Comparison of ENCODE assay signal across 1 cellular context in genomic region chr11:61963282-61964057, GRCh38.
TF ChIP-seq lines count a peak whose summit lies in the region.

No MANE protein-coding gene starts in this region.

TF ChIP-seq in HepG2, 621 proteins besides CTCF, POLR2A, EP300 and RAD21 (continued from another document):
- TF ChIP-seq, protein P1, sequence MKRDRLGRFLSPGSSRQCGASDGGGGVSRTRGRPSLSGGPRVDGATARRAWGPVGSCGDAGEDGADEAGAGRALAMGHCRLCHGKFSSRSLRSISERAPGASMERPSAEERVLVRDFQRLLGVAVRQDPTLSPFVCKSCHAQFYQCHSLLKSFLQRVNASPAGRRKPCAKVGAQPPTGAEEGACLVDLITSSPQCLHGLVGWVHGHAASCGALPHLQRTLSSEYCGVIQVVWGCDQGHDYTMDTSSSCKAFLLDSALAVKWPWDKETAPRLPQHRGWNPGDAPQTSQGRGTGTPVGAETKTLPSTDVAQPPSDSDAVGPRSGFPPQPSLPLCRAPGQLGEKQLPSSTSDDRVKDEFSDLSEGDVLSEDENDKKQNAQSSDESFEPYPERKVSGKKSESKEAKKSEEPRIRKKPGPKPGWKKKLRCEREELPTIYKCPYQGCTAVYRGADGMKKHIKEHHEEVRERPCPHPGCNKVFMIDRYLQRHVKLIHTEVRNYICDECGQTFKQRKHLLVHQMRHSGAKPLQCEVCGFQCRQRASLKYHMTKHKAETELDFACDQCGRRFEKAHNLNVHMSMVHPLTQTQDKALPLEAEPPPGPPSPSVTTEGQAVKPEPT (CRISPR knock-in tag; IDR thresholded peaks at IDR 0.05; ENCODE audit: low read depth), result no peak
- TF ChIP-seq ZNF605 (CRISPR knock-in tag; IDR thresholded peaks at IDR 0.05) (no peak; the same call in 1 of the 2 replicates), PAF1 (CRISPR knock-in tag; IDR thresholded peaks at IDR 0.05) (peak; percentile 26; the same call in 1 of the 2 replicates), AKAP8 (CRISPR knock-in tag; IDR thresholded peaks at IDR 0.05) (no peak), ZNF335 (CRISPR knock-in tag; IDR thresholded peaks at IDR 0.05) (peak; percentile 34; the same call in 1 of the 2 replicates), POLR2G (IDR thresholded peaks at IDR 0.05; ENCODE audit: low read depth, low read length) (peak; percentile 86), NCOA1 (CRISPR knock-in tag; IDR thresholded peaks at IDR 0.05) (0 out of 2 replicates have a peak, but pooled peaks have one; percentile 42), NCOA5 (CRISPR knock-in tag; IDR thresholded peaks at IDR 0.05) (no peak), SNAPC2 (CRISPR knock-in tag; IDR thresholded peaks at IDR 0.05) (0 out of 2 replicates have a peak, but pooled peaks have one; percentile 43), ZSCAN5A (CRISPR knock-in tag; IDR thresholded peaks at IDR 0.05; ENCODE audit: borderline replicate concordance) (peak; percentile 63; the same call in 1 of the 2 replicates), ZNF652 (CRISPR knock-in tag; IDR thresholded peaks at IDR 0.05; ENCODE audit: borderline replicate concordance, low read depth) (no peak), ZNF773 (CRISPR knock-in tag; IDR thresholded peaks at IDR 0.05; ENCODE audit: borderline replicate concordance) (no peak), FOXM1 (CRISPR knock-in tag; IDR thresholded peaks at IDR 0.05) (no peak), CEBPB (IDR thresholded peaks at IDR 0.05; ENCODE audit: borderline replicate concordance, low read depth, low read length) (peak; percentile 32; the same call in 1 of the 2 replicates), DR1 (CRISPR knock-in tag; IDR thresholded peaks at IDR 0.05) (0 out of 2 replicates have a peak, but pooled peaks have one; percentile 10), ATF7-NPFF (CRISPR knock-in tag; IDR thresholded peaks at IDR 0.05; ENCODE audit: low read depth) (0 out of 2 replicates have a peak, but pooled peaks have one; percentile 48)
- TF ChIP-seq, protein P2, sequence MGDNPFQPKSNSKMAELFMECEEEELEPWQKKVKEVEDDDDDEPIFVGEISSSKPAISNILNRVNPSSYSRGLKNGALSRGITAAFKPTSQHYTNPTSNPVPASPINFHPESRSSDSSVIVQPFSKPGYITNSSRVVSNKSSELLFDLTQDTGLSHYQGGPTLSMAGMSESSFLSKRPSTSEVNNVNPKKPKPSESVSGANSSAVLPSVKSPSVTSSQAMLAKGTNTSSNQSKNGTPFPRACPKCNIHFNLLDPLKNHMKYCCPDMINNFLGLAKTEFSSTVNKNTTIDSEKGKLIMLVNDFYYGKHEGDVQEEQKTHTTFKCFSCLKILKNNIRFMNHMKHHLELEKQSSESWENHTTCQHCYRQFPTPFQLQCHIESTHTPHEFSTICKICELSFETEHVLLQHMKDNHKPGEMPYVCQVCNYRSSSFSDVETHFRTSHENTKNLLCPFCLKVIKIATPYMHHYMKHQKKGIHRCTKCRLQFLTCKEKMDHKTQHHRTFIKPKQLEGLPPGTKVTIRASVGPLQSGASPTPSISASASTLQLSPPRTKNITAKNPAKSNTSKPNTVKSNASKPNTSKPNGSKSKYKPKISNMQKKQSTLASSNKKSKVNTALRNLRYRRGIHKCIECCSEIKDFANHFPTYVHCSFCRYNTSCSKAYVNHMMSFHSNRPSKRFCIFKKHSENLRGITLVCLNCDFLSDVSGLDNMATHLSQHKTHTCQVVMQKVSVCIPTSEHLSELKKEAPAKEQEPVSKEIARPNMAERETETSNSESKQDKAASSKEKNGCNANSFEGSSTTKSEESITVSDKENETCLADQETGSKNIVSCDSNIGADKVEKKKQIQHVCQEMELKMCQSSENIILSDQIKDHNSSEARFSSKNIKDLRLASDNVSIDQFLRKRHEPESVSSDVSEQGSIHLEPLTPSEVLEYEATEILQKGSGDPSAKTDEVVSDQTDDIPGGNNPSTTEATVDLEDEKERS (CRISPR knock-in tag; IDR thresholded peaks at IDR 0.05), result 0 out of 2 replicates have a peak, but pooled peaks have one; percentile 21
- TF ChIP-seq, protein P3, sequence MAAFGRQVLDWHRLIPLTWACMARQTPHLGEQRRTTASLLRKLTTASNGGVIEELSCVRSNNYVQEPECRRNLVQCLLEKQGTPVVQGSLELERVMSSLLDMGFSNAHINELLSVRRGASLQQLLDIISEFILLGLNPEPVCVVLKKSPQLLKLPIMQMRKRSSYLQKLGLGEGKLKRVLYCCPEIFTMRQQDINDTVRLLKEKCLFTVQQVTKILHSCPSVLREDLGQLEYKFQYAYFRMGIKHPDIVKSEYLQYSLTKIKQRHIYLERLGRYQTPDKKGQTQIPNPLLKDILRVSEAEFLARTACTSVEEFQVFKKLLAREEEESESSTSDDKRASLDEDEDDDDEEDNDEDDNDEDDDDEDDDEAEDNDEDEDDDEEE (CRISPR knock-in tag; IDR thresholded peaks at IDR 0.05), result no peak
TF ChIP-seq in HepG2: peak in this region for 62.
